ENCODE assay signal across 9 cellular contexts in genomic region chr16:88924834-88925539, GRCh38. TPM values are rescaled to one million over a fixed set of nuclear protein-coding genes. Genes with fewer than 3 reads are reported as not detected.
A peak's percentile ranks its signal among the peaks of the same experiment; 100 is the strongest.
DNase-seq lines count a peak whose midpoint lies in the region; ATAC-seq and TF ChIP-seq lines count a peak whose summit lies in the region.
"Had no signal": no experiment of that assay in that cellular context is flagged by ENCODE, and none has a peak within 500 bp of the region (broad histone marks: within the 10 kb centered on the region; RNA-seq: fewer than 3 reads in every experiment).

No MANE protein-coding gene starts in this region.

- H3K27me3 ChIP-seq in SJCRH30: no peaks in the 10 kb centered on the region

- H3K4me1 ChIP-seq in SJCRH30: peaks cover 47% of the 10 kb centered on the region

- DNase-seq in NCI-H146 (lab: John Stamatoyannopoulos, UW) (peak; percentile 34), NCI-H146 treated with DMSO at 0.1 percent for 48 hours (lab: John Stamatoyannopoulos, UW; ENCODE audit: unreplicated experiment) (no peak), HT1080 (ENCODE audit: low read depth) (peak; percentile 86), SJCRH30 (peak; percentile 87 to 91), fibroblast of mammary gland (ENCODE audit: low read depth) (peak; percentile 87), sciatic nerve (ENCODE audit: low spot score) (no peak), NCI-H510A (lab: John Stamatoyannopoulos, UW) (no peak), NOMO-1 treated with dmso at 0.1 percent for 144 hours (lab: John Stamatoyannopoulos, UW; ENCODE audit: unreplicated experiment) (no peak)

- peak; percentile 21 for ATAC-seq in sciatic nerve

- H3K27ac ChIP-seq in SJCRH30: peak overlapping the region; percentile 66
- H3K27ac ChIP-seq: C4-2B had no signal

- TF ChIP-seq CTCF in fibroblast of mammary gland (conservative IDR thresholded peaks at IDR 0.05; ENCODE audit: control insufficient read depth, insufficient read depth, low read depth, low read length): peak; percentile 35

- H3K36me3 ChIP-seq in SJCRH30: no peaks in the 10 kb centered on the region

- H3K9me3 ChIP-seq in SJCRH30 (replicated peaks): no peaks in the 10 kb centered on the region

- H3K4me3 ChIP-seq in SJCRH30 (no peak overlapping the region), fibroblast of mammary gland (ENCODE audit: control insufficient read depth, low read depth, low read length) (no peak overlapping the region)

- intact Hi-C loops in sciatic nerve (cut with DNase I): loop anchor here (1.0 kb wide), 1 partner anchor 48 kb away; no protein-coding TSS in a partner anchor

RNA-seq across cellular contexts. Expression of gene CBFA2T3, which starts 52.0 kb away (rescaled TPM):
- total RNA-seq in HT1080 (2014; rRNA removed; shearing (Covaris generic)): not detected in 2 replicates
- not detected in 2 replicates for polyA plus RNA-seq in HT1080 (2015; cell fraction: cytosol; rRNA removed)
- not detected in 2 replicates for polyA plus RNA-seq in HT1080 (2015; cell fraction: nucleus; rRNA removed)
- 1.8 and 3.5 TPM in 2 replicates for total RNA-seq in SJCRH30 (2014; rRNA removed; shearing (Covaris generic))
- 8.2 TPM for total RNA-seq in sciatic nerve

RNA-seq across cellular contexts. Expression of gene PABPN1L, which starts 58.5 kb away (rescaled TPM):
- total RNA-seq in HT1080 (2014; rRNA removed; shearing (Covaris generic)): not detected in 2 replicates
- polyA plus RNA-seq in HT1080 (2015; cell fraction: cytosol; rRNA removed): not detected in 2 replicates
- not detected in 2 replicates for polyA plus RNA-seq in HT1080 (2015; cell fraction: nucleus; rRNA removed)
- 0.25 TPM in 1 of 2 replicates, not detected in the other for total RNA-seq in SJCRH30 (2014; rRNA removed; shearing (Covaris generic))
- total RNA-seq in sciatic nerve: not detected

Comparison
In these comparisons a context has a peak if more than half of its experiments do, and no peak if none do; other contexts are left out.
1. DNase-seq: peak in NCI-H146 (single experiment), HT1080 (single experiment), SJCRH30 (2 of 2) and fibroblast of mammary gland (single experiment); none in NCI-H146 treated with DMSO at 0.1 percent for 48 hours (single experiment), sciatic nerve (single experiment), NCI-H510A (single experiment) and NOMO-1 treated with dmso at 0.1 percent for 144 hours (single experiment).